In the genomic region with DNA sequence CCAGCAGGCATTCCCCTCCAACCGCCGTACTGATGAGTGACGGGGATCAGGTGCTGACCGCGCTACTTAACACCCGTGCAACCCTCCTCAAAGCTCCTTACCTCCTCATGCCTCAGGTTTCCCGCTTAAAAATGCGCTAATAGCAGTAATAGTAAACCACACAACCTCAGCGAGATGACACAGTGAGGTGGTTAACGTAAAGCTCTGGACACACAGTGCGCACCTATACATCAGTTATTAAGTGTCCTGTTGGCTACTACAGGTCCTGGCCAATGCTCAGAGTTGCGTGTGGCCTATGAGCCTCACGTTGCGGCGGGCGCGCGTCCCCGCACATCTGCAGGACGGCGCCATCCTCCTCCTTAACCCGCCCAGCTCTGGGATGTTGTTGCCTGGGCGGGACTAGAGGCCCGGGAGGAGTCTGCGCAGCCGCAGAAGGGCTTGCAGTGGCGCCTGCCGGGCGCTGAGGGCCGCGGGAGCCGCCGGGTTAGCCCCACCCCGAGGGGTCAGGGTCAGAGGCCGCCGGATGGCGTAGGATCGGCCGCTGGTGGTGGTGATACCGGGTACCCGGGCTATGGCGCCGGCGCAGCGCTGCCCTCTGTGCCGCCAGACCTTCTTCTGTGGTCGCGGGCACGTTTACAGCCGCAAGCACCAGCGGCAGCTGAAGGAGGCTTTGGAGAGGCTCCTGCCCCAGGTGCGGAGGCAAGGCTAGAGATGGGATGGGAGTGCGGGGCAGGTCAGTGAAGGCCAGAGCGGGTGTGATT, we compare ENCODE assay signal across 1 cellular context.
TF ChIP-seq lines count a peak whose summit lies in the region.

TSS of gene CENATAC (plus strand) at position 512 of the 761 bp plus-strand sequence. CDS start at position 572, 60 bp downstream.

TF ChIP-seq in HepG2, 621 proteins besides CTCF, POLR2A, EP300 and RAD21 (continued from another document and continues in another):
- TF ChIP-seq, protein P1, sequence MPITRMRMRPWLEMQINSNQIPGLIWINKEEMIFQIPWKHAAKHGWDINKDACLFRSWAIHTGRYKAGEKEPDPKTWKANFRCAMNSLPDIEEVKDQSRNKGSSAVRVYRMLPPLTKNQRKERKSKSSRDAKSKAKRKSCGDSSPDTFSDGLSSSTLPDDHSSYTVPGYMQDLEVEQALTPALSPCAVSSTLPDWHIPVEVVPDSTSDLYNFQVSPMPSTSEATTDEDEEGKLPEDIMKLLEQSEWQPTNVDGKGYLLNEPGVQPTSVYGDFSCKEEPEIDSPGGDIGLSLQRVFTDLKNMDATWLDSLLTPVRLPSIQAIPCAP (CRISPR knock-in tag; IDR thresholded peaks at IDR 0.05; ENCODE audit: low read depth), result no peak
- TF ChIP-seq GLI4 (CRISPR knock-in tag; IDR thresholded peaks at IDR 0.05; ENCODE audit: borderline replicate concordance) (0 out of 2 replicates have a peak, but pooled peaks have one; percentile 28), ZNF484 (CRISPR knock-in tag; IDR thresholded peaks at IDR 0.05; ENCODE audit: borderline replicate concordance, low read depth) (no peak), KDM3A (CRISPR knock-in tag; IDR thresholded peaks at IDR 0.05; ENCODE audit: low read depth) (peak; percentile 50; the same call in 1 of the 2 replicates), AHR (CRISPR knock-in tag; IDR thresholded peaks at IDR 0.05) (peak; percentile 44; the same call in 1 of the 2 replicates), KLF12 (CRISPR knock-in tag; IDR thresholded peaks at IDR 0.05; ENCODE audit: borderline replicate concordance) (0 out of 2 replicates have a peak, but pooled peaks have one; percentile 27), RFXANK (CRISPR knock-in tag; IDR thresholded peaks at IDR 0.05) (no peak), ZNF850 (CRISPR knock-in tag; conservative IDR thresholded peaks at IDR 0.05) (0 out of 2 replicates have a peak, but pooled peaks have one; percentile 45), PATZ1 (CRISPR knock-in tag; IDR thresholded peaks at IDR 0.05) (peak; percentile 51; the same call in 1 of the 2 replicates), ZNF577 (CRISPR knock-in tag; IDR thresholded peaks at IDR 0.05; ENCODE audit: borderline replicate concordance, low read depth) (no peak), YY1 (IDR thresholded peaks at IDR 0.05; ENCODE audit: insufficient read depth, insufficient replicate concordance, low read depth, low read length) (peak; percentile 80), ZSCAN5A (CRISPR knock-in tag; IDR thresholded peaks at IDR 0.05; ENCODE audit: borderline replicate concordance) (no peak), TFAP4 (IDR thresholded peaks at IDR 0.05; ENCODE audit: borderline replicate concordance, low read depth) (peak; percentile 47; the same call in 1 of the 2 replicates), BORCS8-MEF2B (CRISPR knock-in tag; IDR thresholded peaks at IDR 0.05) (peak; percentile 14; the same call in 1 of the 2 replicates), SNAPC4 (CRISPR knock-in tag; IDR thresholded peaks at IDR 0.05) (peak; percentile 58), MAX (IDR thresholded peaks at IDR 0.05) (peak; percentile 73), NR2F1 (CRISPR knock-in tag; IDR thresholded peaks at IDR 0.05) (peak; percentile 93 to 94), MTF2 (CRISPR knock-in tag; IDR thresholded peaks at IDR 0.05; ENCODE audit: borderline replicate concordance) (no peak), FOXC1 (CRISPR knock-in tag; IDR thresholded peaks at IDR 0.05; ENCODE audit: borderline replicate concordance) (peak; percentile 41; the same call in 1 of the 2 replicates), HNF1B (CRISPR knock-in tag; IDR thresholded peaks at IDR 0.05) (peak; percentile 79; the same call in 1 of the 2 replicates), DMAP1 (CRISPR knock-in tag; IDR thresholded peaks at IDR 0.05) (peak; percentile 80), DNMT1 (CRISPR knock-in tag; IDR thresholded peaks at IDR 0.05) (peak; percentile 76; the same call in 1 of the 2 replicates), ZNF329 (CRISPR knock-in tag; IDR thresholded peaks at IDR 0.05; ENCODE audit: low read depth) (0 out of 2 replicates have a peak, but pooled peaks have one; percentile 13), ZNF451 (CRISPR knock-in tag; IDR thresholded peaks at IDR 0.05) (peak; percentile 82; the same call in 1 of the 2 replicates), TEAD3 (CRISPR knock-in tag; optimal IDR thresholded peaks at IDR 0.05; ENCODE audit: borderline replicate concordance) (no peak), KAT8 (CRISPR knock-in tag; IDR thresholded peaks at IDR 0.05) (peak; percentile 91), TSC22D2 (CRISPR knock-in tag; IDR thresholded peaks at IDR 0.05; ENCODE audit: borderline replicate concordance) (0 out of 2 replicates have a peak, but pooled peaks have one; percentile 22), ZFY (CRISPR knock-in tag; IDR thresholded peaks at IDR 0.05) (peak; percentile 97), ZMYM4 (CRISPR knock-in tag; IDR thresholded peaks at IDR 0.05) (peak; percentile 53), ZNF841 (CRISPR knock-in tag; IDR thresholded peaks at IDR 0.05; ENCODE audit: borderline replicate concordance) (no peak)
- TF ChIP-seq, protein P2, sequence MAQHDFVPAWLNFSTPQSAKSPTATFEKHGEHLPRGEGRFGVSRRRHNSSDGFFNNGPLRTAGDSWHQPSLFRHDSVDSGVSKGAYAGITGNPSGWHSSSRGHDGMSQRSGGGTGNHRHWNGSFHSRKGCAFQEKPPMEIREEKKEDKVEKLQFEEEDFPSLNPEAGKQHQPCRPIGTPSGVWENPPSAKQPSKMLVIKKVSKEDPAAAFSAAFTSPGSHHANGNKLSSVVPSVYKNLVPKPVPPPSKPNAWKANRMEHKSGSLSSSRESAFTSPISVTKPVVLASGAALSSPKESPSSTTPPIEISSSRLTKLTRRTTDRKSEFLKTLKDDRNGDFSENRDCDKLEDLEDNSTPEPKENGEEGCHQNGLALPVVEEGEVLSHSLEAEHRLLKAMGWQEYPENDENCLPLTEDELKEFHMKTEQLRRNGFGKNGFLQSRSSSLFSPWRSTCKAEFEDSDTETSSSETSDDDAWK (CRISPR knock-in tag; IDR thresholded peaks at IDR 0.05), result no peak
- TF ChIP-seq, protein P3, sequence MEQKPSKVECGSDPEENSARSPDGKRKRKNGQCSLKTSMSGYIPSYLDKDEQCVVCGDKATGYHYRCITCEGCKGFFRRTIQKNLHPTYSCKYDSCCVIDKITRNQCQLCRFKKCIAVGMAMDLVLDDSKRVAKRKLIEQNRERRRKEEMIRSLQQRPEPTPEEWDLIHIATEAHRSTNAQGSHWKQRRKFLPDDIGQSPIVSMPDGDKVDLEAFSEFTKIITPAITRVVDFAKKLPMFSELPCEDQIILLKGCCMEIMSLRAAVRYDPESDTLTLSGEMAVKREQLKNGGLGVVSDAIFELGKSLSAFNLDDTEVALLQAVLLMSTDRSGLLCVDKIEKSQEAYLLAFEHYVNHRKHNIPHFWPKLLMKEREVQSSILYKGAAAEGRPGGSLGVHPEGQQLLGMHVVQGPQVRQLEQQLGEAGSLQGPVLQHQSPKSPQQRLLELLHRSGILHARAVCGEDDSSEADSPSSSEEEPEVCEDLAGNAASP (CRISPR knock-in tag; IDR thresholded peaks at IDR 0.05; ENCODE audit: borderline replicate concordance), result peak; percentile 16; the same call in 1 of the 2 replicates
- TF ChIP-seq, protein P4, sequence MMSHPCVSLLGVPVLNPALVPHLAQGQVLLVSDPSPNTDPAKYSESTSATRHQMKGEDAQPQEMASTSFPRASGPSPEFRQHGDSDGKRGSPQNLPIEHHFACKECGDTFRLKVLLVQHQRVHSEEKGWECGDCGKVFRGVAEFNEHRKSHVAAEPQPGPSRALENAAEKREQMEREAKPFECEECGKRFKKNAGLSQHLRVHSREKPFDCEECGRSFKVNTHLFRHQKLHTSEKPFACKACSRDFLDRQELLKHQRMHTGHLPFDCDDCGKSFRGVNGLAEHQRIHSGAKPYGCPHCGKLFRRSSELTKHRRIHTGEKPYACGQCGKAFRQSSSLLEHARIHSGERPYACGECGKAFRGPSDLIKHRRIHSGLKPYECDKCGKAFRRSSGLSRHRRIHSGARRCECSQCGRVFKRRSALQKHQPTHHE (CRISPR knock-in tag; IDR thresholded peaks at IDR 0.05; ENCODE audit: borderline replicate concordance), result 0 out of 2 replicates have a peak, but pooled peaks have one; percentile 28
- TF ChIP-seq, protein P5, sequence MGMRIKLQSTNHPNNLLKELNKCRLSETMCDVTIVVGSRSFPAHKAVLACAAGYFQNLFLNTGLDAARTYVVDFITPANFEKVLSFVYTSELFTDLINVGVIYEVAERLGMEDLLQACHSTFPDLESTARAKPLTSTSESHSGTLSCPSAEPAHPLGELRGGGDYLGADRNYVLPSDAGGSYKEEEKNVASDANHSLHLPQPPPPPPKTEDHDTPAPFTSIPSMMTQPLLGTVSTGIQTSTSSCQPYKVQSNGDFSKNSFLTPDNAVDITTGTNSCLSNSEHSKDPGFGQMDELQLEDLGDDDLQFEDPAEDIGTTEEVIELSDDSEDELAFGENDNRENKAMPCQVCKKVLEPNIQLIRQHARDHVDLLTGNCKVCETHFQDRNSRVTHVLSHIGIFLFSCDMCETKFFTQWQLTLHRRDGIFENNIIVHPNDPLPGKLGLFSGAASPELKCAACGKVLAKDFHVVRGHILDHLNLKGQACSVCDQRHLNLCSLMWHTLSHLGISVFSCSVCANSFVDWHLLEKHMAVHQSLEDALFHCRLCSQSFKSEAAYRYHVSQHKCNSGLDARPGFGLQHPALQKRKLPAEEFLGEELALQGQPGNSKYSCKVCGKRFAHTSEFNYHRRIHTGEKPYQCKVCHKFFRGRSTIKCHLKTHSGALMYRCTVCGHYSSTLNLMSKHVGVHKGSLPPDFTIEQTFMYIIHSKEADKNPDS (CRISPR knock-in tag; IDR thresholded peaks at IDR 0.05), result no peak; the same call in 1 of the 2 replicates
